Comparison of ENCODE assay signal across 1 cellular context in the genomic region with DNA sequence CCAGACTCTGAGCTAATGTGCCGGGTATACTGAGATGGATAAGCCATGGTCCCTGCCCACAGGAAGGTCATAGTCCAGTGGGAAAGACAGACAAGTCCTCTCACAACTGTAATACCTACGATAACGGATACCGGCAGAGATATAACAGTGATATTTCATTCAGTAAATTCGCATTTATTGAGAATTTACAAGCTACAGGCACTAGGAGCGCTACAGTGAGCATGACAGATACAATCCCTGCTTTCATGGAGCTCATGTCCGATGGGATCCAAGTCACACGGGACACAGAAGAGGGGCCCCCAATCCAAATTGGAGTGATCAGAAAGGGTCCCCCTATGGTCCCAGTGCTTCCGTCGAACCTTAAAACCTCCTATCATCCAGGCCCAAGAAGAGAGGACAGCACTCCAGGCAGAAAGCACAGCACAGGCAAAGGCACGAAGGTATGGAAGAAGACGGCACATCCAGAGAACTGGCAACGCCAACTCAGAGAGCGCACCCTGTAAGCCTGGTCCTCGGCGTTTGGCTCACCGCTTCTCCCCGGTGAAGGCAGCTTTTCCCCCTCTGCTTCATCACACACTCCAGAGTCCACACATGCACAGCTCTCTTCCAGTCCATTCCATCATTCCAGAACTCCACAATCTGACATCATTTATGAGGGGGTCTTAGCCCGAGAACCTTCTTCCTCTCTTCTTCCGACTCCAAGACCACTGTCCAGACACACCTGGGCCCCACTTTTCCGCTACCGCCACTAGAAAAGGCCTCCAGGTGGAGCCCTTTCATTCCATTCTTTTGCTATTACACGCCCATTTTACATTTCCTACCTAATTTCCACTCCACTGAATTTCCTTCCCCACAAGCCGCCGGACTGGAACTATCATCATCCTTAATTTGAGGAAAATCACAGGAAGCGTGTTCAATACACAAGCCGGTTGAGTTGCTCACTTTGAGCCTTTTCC.
TF ChIP-seq lines count a peak whose summit lies in the region.

No MANE protein-coding gene starts in this region.

TF ChIP-seq in H1, 55 proteins besides CTCF, POLR2A, EP300 and RAD21:
- no peak for TF ChIP-seq HDAC2 (IDR thresholded peaks at IDR 0.05; ENCODE audit: borderline replicate concordance in 1 of 2, low read depth in 2 of 2, low read length in 2 of 2)
- no peak for TF ChIP-seq RFX5 (IDR thresholded peaks at IDR 0.05; ENCODE audit: borderline replicate concordance, low read depth, low read length)
- TF ChIP-seq NRF1 (IDR thresholded peaks at IDR 0.05; ENCODE audit: low read depth, low read length): no peak
- TF ChIP-seq SIRT6 (IDR thresholded peaks at IDR 0.05; ENCODE audit: low read length): no peak
- no peak for TF ChIP-seq CBX5 (IDR thresholded peaks at IDR 0.05; ENCODE audit: low read depth, low read length)
- TF ChIP-seq, protein P1, sequence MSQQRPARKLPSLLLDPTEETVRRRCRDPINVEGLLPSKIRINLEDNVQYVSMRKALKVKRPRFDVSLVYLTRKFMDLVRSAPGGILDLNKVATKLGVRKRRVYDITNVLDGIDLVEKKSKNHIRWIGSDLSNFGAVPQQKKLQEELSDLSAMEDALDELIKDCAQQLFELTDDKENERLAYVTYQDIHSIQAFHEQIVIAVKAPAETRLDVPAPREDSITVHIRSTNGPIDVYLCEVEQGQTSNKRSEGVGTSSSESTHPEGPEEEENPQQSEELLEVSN (IDR thresholded peaks at IDR 0.05): no peak
- no peak for TF ChIP-seq BACH1 (IDR thresholded peaks at IDR 0.05; ENCODE audit: low read length)
- no peak for TF ChIP-seq MAX (IDR thresholded peaks at IDR 0.05)
- no peak for TF ChIP-seq SAP30 (IDR thresholded peaks at IDR 0.05; ENCODE audit: insufficient read depth, insufficient replicate concordance, low read length)
- TF ChIP-seq TAF7 (optimal IDR thresholded peaks at IDR 0.05; ENCODE audit: borderline replicate concordance, low read depth, low read length): no peak
TF ChIP-seq in H1: peak in this region for 0.
